Comparison of ENCODE assay signal across 9 cellular contexts in the genomic region with DNA sequence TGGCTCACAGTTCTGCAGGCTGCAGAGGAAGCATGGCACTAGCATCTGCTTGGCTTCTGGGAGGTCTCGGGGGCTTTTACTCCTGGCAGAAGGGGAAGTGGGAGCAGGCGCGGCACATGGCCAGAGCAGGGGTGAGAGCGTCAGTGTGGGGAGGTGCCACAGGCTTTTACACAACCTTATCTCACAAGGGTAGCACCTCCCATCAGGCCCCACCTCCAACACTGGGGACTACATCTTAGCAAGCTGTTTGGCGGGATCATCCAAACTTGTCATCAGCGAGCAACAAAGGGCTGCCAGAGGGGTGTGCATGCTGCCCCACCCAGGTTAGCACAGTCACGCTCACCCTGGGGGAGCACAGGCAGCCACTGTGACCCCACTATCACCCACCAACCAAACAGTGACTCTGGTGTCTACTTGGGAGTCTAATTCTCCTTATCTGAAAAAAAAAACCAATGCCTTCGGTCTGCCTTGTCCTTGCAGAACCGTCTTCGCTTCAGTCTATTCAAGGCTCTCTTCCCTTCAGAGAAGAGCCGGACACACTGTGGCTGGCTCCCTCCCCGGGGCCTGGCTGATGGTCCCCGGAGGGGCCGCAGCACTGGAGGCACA. TPM values are rescaled to one million over a fixed set of nuclear protein-coding genes. Genes with fewer than 3 reads are reported as not detected.
DNase-seq lines count a peak whose midpoint lies in the region; ATAC-seq and TF ChIP-seq lines count a peak whose summit lies in the region.
"Had no signal": no experiment of that assay in that cellular context is flagged by ENCODE, and none has a peak within 500 bp of the region (broad histone marks: within the 10 kb centered on the region; RNA-seq: fewer than 3 reads in every experiment).

No MANE protein-coding gene starts in this region.

- H3K4me1 ChIP-seq in OCI-LY7 (ENCODE audit: insufficient read depth, low read length, poor library complexity, severe bottlenecking) (peaks cover 28% of the 10 kb centered on the region), osteoblast (ENCODE audit: insufficient read depth, low read length) (peaks cover 30% of the 10 kb centered on the region)
- H3K4me1 ChIP-seq: body of pancreas had no signal

- CTCF ChIA-PET in OCI-LY7 (lab: Charles Lee; ENCODE audit: unreplicated experiment): no interaction called here

- H3K9me3 ChIP-seq in OCI-LY7 (ENCODE audit: low read length) (no peaks in the 10 kb centered on the region), osteoblast (ENCODE audit: low read depth, low read length) (no peaks in the 10 kb centered on the region)
- H3K9me3 ChIP-seq: body of pancreas had no signal

- H3K9me3 Mint-ChIP-seq in activated naive CD8-positive, alpha-beta T cell treated with anti-CD3 and anti-CD28 coated beads for 36 hours: no peaks in the 10 kb centered on the region

- no peaks in the 10 kb centered on the region for H3K27me3 ChIP-seq in osteoblast (ENCODE audit: insufficient read depth, low read length)
- H3K27me3 ChIP-seq: body of pancreas had no signal

- H3K27me3 Mint-ChIP-seq in activated naive CD8-positive, alpha-beta T cell treated with anti-CD3 and anti-CD28 coated beads for 36 hours: no peaks in the 10 kb centered on the region

- H3K4me1 Mint-ChIP-seq in activated naive CD8-positive, alpha-beta T cell treated with anti-CD3 and anti-CD28 coated beads for 36 hours: peaks cover 7% of the 10 kb centered on the region

- H3K9me2 ChIP-seq in OCI-LY7 (ENCODE audit: insufficient read depth, low read length): no peaks in the 10 kb centered on the region

- H3K27ac ChIP-seq in OCI-LY7 (ENCODE audit: low read depth, low read length, poor library complexity, severe bottlenecking): peak overlapping the region; percentile 16
- peak overlapping the region; percentile 73 for H3K27ac ChIP-seq in osteoblast (ENCODE audit: low read depth, low read length)
- H3K27ac ChIP-seq: body of pancreas had no signal

- H3K4me3 Mint-ChIP-seq in activated naive CD8-positive, alpha-beta T cell treated with anti-CD3 and anti-CD28 coated beads for 36 hours: no peak overlapping the region

- H4K20me1 ChIP-seq in OCI-LY7 (ENCODE audit: insufficient read depth, low read length) (no peaks in the 10 kb centered on the region), osteoblast (ENCODE audit: insufficient read depth, low read length) (peaks cover 14% of the 10 kb centered on the region)

- H3K27ac Mint-ChIP-seq in activated naive CD8-positive, alpha-beta T cell treated with anti-CD3 and anti-CD28 coated beads for 36 hours: no peak overlapping the region

- TF ChIP-seq CTCF in OCI-LY7 (conservative IDR thresholded peaks at IDR 0.05; ENCODE audit: low read length): no peak
- TF ChIP-seq CTCF in fibroblast of the aortic adventitia (IDR thresholded peaks at IDR 0.05; ENCODE audit: insufficient read depth, low read length): no peak
- no peak for TF ChIP-seq CTCF in osteoblast (IDR thresholded peaks at IDR 0.05; ENCODE audit: extremely low read depth, low read depth, low read length)

- peak overlapping the region; percentile 53 for H3K4me2 ChIP-seq in OCI-LY7 (ENCODE audit: low read length)
- peak overlapping the region; percentile 77 for H3K4me2 ChIP-seq in osteoblast (ENCODE audit: insufficient read depth, low read length)

- H3K4me3 ChIP-seq in OCI-LY7 (ENCODE audit: low read depth, low read length, poor library complexity, severe bottlenecking) (no peak overlapping the region), fibroblast of the aortic adventitia (ENCODE audit: low read depth, low read length) (peak overlapping the region; percentile 9), osteoblast (ENCODE audit: insufficient read depth, low read length) (peak overlapping the region; percentile 33)
- H3K4me3 ChIP-seq: body of pancreas had no signal

- H3K79me2 ChIP-seq in OCI-LY7 (ENCODE audit: insufficient read depth, low read depth, low read length) (no peaks in the 10 kb centered on the region), osteoblast (ENCODE audit: insufficient read depth, low read length) (no peaks in the 10 kb centered on the region)

- no peaks in the 10 kb centered on the region for H3K36me3 ChIP-seq in OCI-LY7 (ENCODE audit: insufficient read depth, low read length)
- H3K36me3 ChIP-seq in osteoblast (ENCODE audit: insufficient read depth, low read length): peaks cover 14% of the 10 kb centered on the region

- DNase-seq in GDM1 (lab: John Stamatoyannopoulos, UW) (peak; percentile 20), OCI-LY7 (ENCODE audit: low spot score) (peak; percentile 72), fibroblast of the aortic adventitia (ENCODE audit: low read depth) (peak; percentile 60), osteoblast (ENCODE audit: insufficient read length, low spot score, missing footprints) (peak; percentile 53), AML-193 (lab: John Stamatoyannopoulos, UW) (no peak)
- no peak for DNase-seq in activated naive CD8-positive, alpha-beta T cell treated with anti-CD3 and anti-CD28 coated beads for 36 hours

- POLR2A ChIA-PET in OCI-LY7 (lab: Charles Lee): no interaction called here

- peaks cover 8% of the 10 kb centered on the region for H3K36me3 Mint-ChIP-seq in activated naive CD8-positive, alpha-beta T cell treated with anti-CD3 and anti-CD28 coated beads for 36 hours

- intact Hi-C loops in OCI-LY7 (cut with micrococcal nuclease; ENCODE audit: unreplicated experiment): no loop called here

- H2AFZ ChIP-seq in OCI-LY7 (ENCODE audit: low read length) (0 out of 2 replicates have a peak overlapping the region, but pooled peaks have one; percentile 20), osteoblast (ENCODE audit: low read length) (no peak overlapping the region)

- ATAC-seq in GM18517 (IDR thresholded peaks at IDR 0.05; ENCODE audit: unreplicated experiment): no peak
- ATAC-seq in GM19463 (IDR thresholded peaks at IDR 0.05; ENCODE audit: unreplicated experiment): no peak

- BruUV-seq in OCI-LY7 (replicated peaks; lab: Mats Ljungman, UMichigan): no TSS peak

RNA-seq across cellular contexts. Expression of a gene that starts 19.0 kb away (rescaled TPM):
- total RNA-seq in OCI-LY7 (2014; rRNA removed; shearing (Covaris generic)): 15.1 and 18.8 TPM in 2 replicates
- total RNA-seq in OCI-LY7 (2022) (18.2 and 24.8 TPM in 2 replicates), fibroblast of the aortic adventitia (ENCODE audit: low replicate concordance) (1.3 and 4.4 TPM in 2 replicates), osteoblast (1.8 and 2.2 TPM in 2 replicates)
- under 1 TPM; 0.60 to 0.72 TPM for total RNA-seq in activated naive CD8-positive, alpha-beta T cell treated with anti-CD3 and anti-CD28 coated beads for 36 hours

Comparison
In these comparisons a context has a peak if more than half of its experiments do, and no peak if none do; other contexts are left out.
1. DNase-seq: peak in GDM1 (single experiment), OCI-LY7 (single experiment), fibroblast of the aortic adventitia (single experiment) and osteoblast (single experiment); none in AML-193 (0 of 2) and activated naive CD8-positive, alpha-beta T cell treated with anti-CD3 and anti-CD28 coated beads for 36 hours (single experiment).